27 cellular contexts compared by ENCODE assay signal in the genomic region with DNA sequence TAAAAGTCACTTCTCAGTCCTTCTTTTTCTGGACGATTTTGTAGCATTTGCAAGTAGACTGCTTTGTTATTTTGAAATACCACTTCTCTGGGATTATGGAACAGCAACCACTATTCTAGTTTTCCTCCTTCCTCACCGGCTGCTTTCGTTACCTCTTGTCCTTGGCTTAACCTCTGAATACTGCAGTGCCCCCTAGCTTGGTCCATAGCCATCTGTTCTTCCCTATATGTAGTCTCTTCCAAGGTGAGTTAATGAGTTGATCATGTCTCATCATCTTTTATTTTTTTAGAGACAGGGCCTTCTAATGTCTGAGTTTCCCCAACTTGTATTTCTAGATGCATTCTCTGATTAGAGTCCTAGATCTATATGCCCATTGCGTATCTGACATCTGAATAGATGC.
"Had no signal": no experiment of that assay in that cellular context is flagged by ENCODE, and none has a peak within 500 bp of the region (broad histone marks: within the 10 kb centered on the region; RNA-seq: fewer than 3 reads in every experiment).

No MANE protein-coding gene starts in this region.

- ATAC-seq: activated naive CD4-positive, alpha-beta T cell treated with anti-CD3 and anti-CD28 coated beads, Interleukin-2, amount 50 U/mL, for 72 hours; activated T-cell treated with anti-CD3 and anti-CD28 coated beads, Interleukin-2, amount 50 U/mL, for 72 hours; esophagus mucosa had no signal

- H3K4me3 ChIP-seq: ascending aorta, breast epithelium, cardiac muscle cell, colonic mucosa had no signal

- H3K27ac ChIP-seq: ascending aorta, breast epithelium, cardiac muscle cell, colonic mucosa had no signal

- H3K27me3 ChIP-seq: ascending aorta, breast epithelium, cardiac muscle cell, colonic mucosa had no signal

- H3K4me1 ChIP-seq: ascending aorta, breast epithelium, colonic mucosa had no signal

- FAIRE-seq: frontal cortex had no signal

- DNase-seq: activated CD4-positive, alpha-beta memory T cell treated with anti-CD3 and anti-CD28 coated beads, Interleukin-2, amount 10 ng/mL, durations not matched to agents 7 days and 5 days; activated CD4-positive, alpha-beta T cell treated with anti-CD3 and anti-CD28 coated beads for 1 hour; activated CD4-positive, alpha-beta T cell treated with anti-CD3 and anti-CD28 coated beads for 4 hours; activated CD4-positive, alpha-beta T cell treated with anti-CD3 and anti-CD28 coated beads, Interleukin-2, amount 10 ng/mL, durations not matched to agents 7 days and 5 days; activated CD4-positive, alpha-beta T cell treated with anti-CD3 and anti-CD28 coated beads, Interleukin-2, amount 50 U/mL, for 4 hours; activated CD8-positive, alpha-beta memory T cell treated with anti-CD3 and anti-CD28 coated beads, Interleukin-2, amount 50 U/mL, for 48 hours; activated gamma-delta T cell; activated naive CD4-positive, alpha-beta T cell; activated naive CD4-positive, alpha-beta T cell treated with anti-CD3 and anti-CD28 coated beads, Interleukin-2, amount 10 ng/mL, durations not matched to agents 7 days and 5 days; activated naive CD8-positive, alpha-beta T cell treated with anti-CD3 and anti-CD28 coated beads, Interleukin-2, amount 10 ng/mL, durations not matched to agents 7 days and 5 days; activated T-cell treated with anti-CD3 and anti-CD28 coated beads for 4 hours; activated T-cell treated with anti-CD3 and anti-CD28 coated beads, Interleukin-2, amount 50 U/mL, for 24 hours; activated T-cell treated with anti-CD3 and anti-CD28 coated beads, Interleukin-2, amount 50 U/mL, for 72 hours; central memory CD4-positive, alpha-beta T cell; cerebellar nuclear complex; colonic mucosa; effector CD8-positive, alpha-beta T cell; foreskin fibroblast; head of caudate nucleus; hippocampal formation; T1000 had no signal

- H3K9me3 ChIP-seq: ascending aorta, breast epithelium, colonic mucosa had no signal

- H3K36me3 ChIP-seq: ascending aorta, breast epithelium, cardiac muscle cell, colonic mucosa had no signal
